Comparison of ENCODE assay signal across 8 cellular contexts in the genomic region with DNA sequence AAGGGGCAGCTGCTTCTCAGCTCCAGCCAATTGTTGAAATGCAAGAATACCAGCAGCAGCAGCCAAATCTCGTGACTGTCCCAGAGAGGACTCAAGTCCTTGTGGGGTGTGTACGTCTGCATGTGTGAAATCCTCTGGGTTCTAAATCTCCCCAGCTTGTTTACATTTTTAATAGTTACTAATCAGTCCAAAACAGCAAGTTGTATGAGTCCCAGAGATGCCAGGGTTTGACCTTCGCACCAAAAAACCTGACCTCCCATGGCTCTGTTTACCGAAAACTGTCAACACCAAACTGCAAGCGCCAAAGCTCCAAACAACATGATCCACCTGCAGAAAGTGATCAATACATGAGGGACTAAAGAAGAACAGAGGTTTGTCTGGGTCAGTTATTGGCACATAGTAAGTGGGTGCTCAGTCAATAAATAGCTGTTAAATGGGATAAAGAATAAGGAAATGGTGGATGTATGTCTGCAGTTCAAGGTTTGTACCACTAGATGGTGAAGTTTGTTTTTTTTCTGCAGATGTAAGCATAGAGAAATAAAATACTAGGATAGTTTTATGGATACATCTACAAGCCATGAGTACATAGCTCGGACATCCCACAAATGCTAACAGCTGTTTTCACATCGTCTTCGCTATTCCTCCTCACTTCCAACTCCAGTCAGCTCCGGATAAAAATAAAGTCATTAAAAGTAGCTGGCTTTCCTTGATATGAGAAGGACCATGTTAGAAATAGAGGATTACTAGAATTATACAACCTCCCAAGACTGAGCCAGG.
DNase-seq lines count a peak whose midpoint lies in the region; ATAC-seq, FAIRE-seq and TF ChIP-seq lines count a peak whose summit lies in the region.

No MANE protein-coding gene starts in this region.

- TF ChIP-seq CTCF in LNCAP (IDR thresholded peaks at IDR 0.05), result peak; percentile 85

- DNase-seq in Ammon's horn (ENCODE audit: low spot score), result peak; percentile 65
- DNase-seq in SW480 (ENCODE audit: low spot score), result peak; percentile 74
- peak; percentile 4 to 30 for DNase-seq in frontal cortex (ENCODE audit: low spot score in 2 of 2)
- DNase-seq in pons (ENCODE audit: low spot score), result peak; percentile 70
- no peak for DNase-seq in NCI-H1048 (lab: John Stamatoyannopoulos, UW)
- DNase-seq in T-helper 9 cell, result no peak

- no peak for FAIRE-seq in frontal cortex (lab: Jason Lieb, UNC)

- peak; percentile 46 for ATAC-seq in GM18873 (IDR thresholded peaks at IDR 0.05; ENCODE audit: low FRiP score, unreplicated experiment)

Comparison
In these comparisons a context has a peak if more than half of its experiments do, and no peak if none do; other contexts are left out.
1. DNase-seq: peak in Ammon's horn (single experiment), SW480 (single experiment), frontal cortex (2 of 2) and pons (single experiment); none in NCI-H1048 (single experiment) and T-helper 9 cell (single experiment).